Comparison of ENCODE assay signal across 1 cellular context in genomic region chr12:85076688-85077430, GRCh38.
TF ChIP-seq lines count a peak whose summit lies in the region.

No MANE protein-coding gene starts in this region.

TF ChIP-seq in HepG2, 621 proteins besides CTCF, POLR2A, EP300 and RAD21 (continued from another document):
- TF ChIP-seq ZNF770 (CRISPR knock-in tag; IDR thresholded peaks at IDR 0.05) = no peak
- no peak for TF ChIP-seq TCF7L2 (IDR thresholded peaks at IDR 0.05; ENCODE audit: low read depth, low read length)
- no peak for TF ChIP-seq ZNF101 (CRISPR knock-in tag; IDR thresholded peaks at IDR 0.05; ENCODE audit: borderline replicate concordance, low read depth)
- TF ChIP-seq STAG1 (CRISPR knock-in tag; IDR thresholded peaks at IDR 0.05) = peak; percentile 40; the same call in 1 of the 2 replicates
- no peak for TF ChIP-seq GATAD1 (CRISPR knock-in tag; IDR thresholded peaks at IDR 0.05)
